1 cellular context compared by ENCODE assay signal in genomic region chr6:33276864-33277662, GRCh38.
TF ChIP-seq lines count a peak whose summit lies in the region.

Gene B3GALT4, plus strand, starts transcription at chr6:33277123. Its CDS starts 297 bp downstream, at chr6:33277420.

TF ChIP-seq in H1, 55 proteins besides CTCF, POLR2A, EP300 and RAD21:
- TF ChIP-seq RXRA (IDR thresholded peaks at IDR 0.05; ENCODE audit: insufficient read depth, low read depth, low read length) = no peak
- TF ChIP-seq POU5F1 (IDR thresholded peaks at IDR 0.05; ENCODE audit: low read depth, low read length) = no peak
- peak; percentile 58; the same call in 1 of the 2 replicates for TF ChIP-seq ATF2 (IDR thresholded peaks at IDR 0.05; ENCODE audit: low read length)
- no peak for TF ChIP-seq CBX5 (IDR thresholded peaks at IDR 0.05; ENCODE audit: low read depth, low read length)
- TF ChIP-seq, protein P1, sequence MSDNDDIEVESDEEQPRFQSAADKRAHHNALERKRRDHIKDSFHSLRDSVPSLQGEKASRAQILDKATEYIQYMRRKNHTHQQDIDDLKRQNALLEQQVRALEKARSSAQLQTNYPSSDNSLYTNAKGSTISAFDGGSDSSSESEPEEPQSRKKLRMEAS (IDR thresholded peaks at IDR 0.05) = peak; percentile 75
- TF ChIP-seq CHD1 (IDR thresholded peaks at IDR 0.05; ENCODE audit: low read depth, low read length) = no peak
- TF ChIP-seq JUN (IDR thresholded peaks at IDR 0.05; ENCODE audit: low read depth, low read length) = no peak
- TF ChIP-seq TAF7 (optimal IDR thresholded peaks at IDR 0.05; ENCODE audit: borderline replicate concordance, low read depth, low read length) = peak; percentile 63
- peak; percentile 32 to 77; a peak in 2 of 4 replicates for TF ChIP-seq SIN3A (conservative IDR thresholded peaks at IDR 0.05 in 1 of 2, IDR thresholded peaks at IDR 0.05 in 1 of 2; ENCODE audit: low read depth in 1 of 2, low read length in 2 of 2)
- peak; percentile 46 for TF ChIP-seq CTBP2 (IDR thresholded peaks at IDR 0.05; ENCODE audit: borderline replicate concordance, insufficient read depth, insufficient read length, low read length)
- TF ChIP-seq POLR2AphosphoS5 (IDR thresholded peaks at IDR 0.05; ENCODE audit: low read depth, low read length) = peak; percentile 90
- no peak for TF ChIP-seq CEBPB (IDR thresholded peaks at IDR 0.05; ENCODE audit: low read depth, low read length)
- no peak; the same call in 1 of the 2 replicates for TF ChIP-seq PHF8 (conservative IDR thresholded peaks at IDR 0.05; ENCODE audit: low read depth, low read length)
- peak; percentile 83; the same call in 1 of the 2 replicates for TF ChIP-seq RBBP5 (IDR thresholded peaks at IDR 0.05; ENCODE audit: borderline replicate concordance, low read depth, low read length)
- no peak for TF ChIP-seq USF2 (IDR thresholded peaks at IDR 0.05; ENCODE audit: low read length)
- TF ChIP-seq TBP (IDR thresholded peaks at IDR 0.05; ENCODE audit: low read depth, low read length) = peak; percentile 33; the same call in 1 of the 2 replicates
- TF ChIP-seq KDM1A (IDR thresholded peaks at IDR 0.05; ENCODE audit: borderline replicate concordance, low read length) = no peak
- TF ChIP-seq SP1 (IDR thresholded peaks at IDR 0.05; ENCODE audit: low read depth, low read length) = no peak
- TF ChIP-seq KDM4A (IDR thresholded peaks at IDR 0.05; ENCODE audit: low read depth, low read length, severe bottlenecking) = no peak
- TF ChIP-seq SUZ12 (IDR thresholded peaks at IDR 0.05; ENCODE audit: low read length) = no peak
- peak; percentile 79; the same call in 1 of the 2 replicates for TF ChIP-seq EGR1 (IDR thresholded peaks at IDR 0.05; ENCODE audit: borderline replicate concordance, low read depth, low read length)
- TF ChIP-seq TEAD4 (IDR thresholded peaks at IDR 0.05; ENCODE audit: low read depth, low read length) = no peak
- no peak for TF ChIP-seq BCL11A (IDR thresholded peaks at IDR 0.05; ENCODE audit: low read depth in 2 of 2, low read length in 2 of 2)
- peak; percentile 84 for TF ChIP-seq ASH2L (IDR thresholded peaks at IDR 0.05; ENCODE audit: low read length)
- TF ChIP-seq YY1 (IDR thresholded peaks at IDR 0.05; ENCODE audit: low read depth, low read length) = peak; percentile 73; the same call in 1 of the 2 replicates
- TF ChIP-seq HDAC6 (IDR thresholded peaks at IDR 0.05; ENCODE audit: low read depth, low read length) = no peak
- no peak for TF ChIP-seq NRF1 (IDR thresholded peaks at IDR 0.05; ENCODE audit: low read depth, low read length)
- no peak for TF ChIP-seq CHD7 (IDR thresholded peaks at IDR 0.05; ENCODE audit: insufficient replicate concordance, low read length)
- peak; percentile 53 for TF ChIP-seq TAF1 (IDR thresholded peaks at IDR 0.05; ENCODE audit: low read depth, low read length)
- TF ChIP-seq SP2 (IDR thresholded peaks at IDR 0.05; ENCODE audit: low read length) = no peak
- TF ChIP-seq TCF12 (IDR thresholded peaks at IDR 0.05; ENCODE audit: low read depth, low read length) = no peak
- no peak for TF ChIP-seq KDM5A (IDR thresholded peaks at IDR 0.05; ENCODE audit: low read length)
- no peak for TF ChIP-seq SIRT6 (IDR thresholded peaks at IDR 0.05; ENCODE audit: low read length)
- no peak; the same call in none of the 2 replicates for TF ChIP-seq CREB1 (IDR thresholded peaks at IDR 0.05)
- no peak for TF ChIP-seq BRCA1 (IDR thresholded peaks at IDR 0.05; ENCODE audit: low read depth, low read length)
- no peak for TF ChIP-seq ATF3 (IDR thresholded peaks at IDR 0.05; ENCODE audit: insufficient read depth, low read depth, low read length)
- TF ChIP-seq MAFK (IDR thresholded peaks at IDR 0.05; ENCODE audit: low read depth, low read length) = no peak
- no peak for TF ChIP-seq CHD2 (IDR thresholded peaks at IDR 0.05; ENCODE audit: low read length)
- TF ChIP-seq, protein P2, sequence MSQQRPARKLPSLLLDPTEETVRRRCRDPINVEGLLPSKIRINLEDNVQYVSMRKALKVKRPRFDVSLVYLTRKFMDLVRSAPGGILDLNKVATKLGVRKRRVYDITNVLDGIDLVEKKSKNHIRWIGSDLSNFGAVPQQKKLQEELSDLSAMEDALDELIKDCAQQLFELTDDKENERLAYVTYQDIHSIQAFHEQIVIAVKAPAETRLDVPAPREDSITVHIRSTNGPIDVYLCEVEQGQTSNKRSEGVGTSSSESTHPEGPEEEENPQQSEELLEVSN (IDR thresholded peaks at IDR 0.05) = no peak
- no peak for TF ChIP-seq JUND (IDR thresholded peaks at IDR 0.05; ENCODE audit: low read length)
- TF ChIP-seq GABPA (IDR thresholded peaks at IDR 0.05; ENCODE audit: borderline replicate concordance, insufficient read depth, low read length) = peak; percentile 72; the same call in 1 of the 2 replicates
- 0 out of 2 replicates have a peak, but pooled peaks have one; percentile 59 for TF ChIP-seq FOSL1 (IDR thresholded peaks at IDR 0.05; ENCODE audit: insufficient read depth, low read depth, low read length)
- TF ChIP-seq RFX5 (IDR thresholded peaks at IDR 0.05; ENCODE audit: borderline replicate concordance, low read depth, low read length) = no peak
- no peak for TF ChIP-seq EZH2 (IDR thresholded peaks at IDR 0.05; ENCODE audit: low read depth, low read length, severe bottlenecking)
- no peak for TF ChIP-seq SP4 (IDR thresholded peaks at IDR 0.05; ENCODE audit: low read length)
- no peak for TF ChIP-seq SIX5 (IDR thresholded peaks at IDR 0.05; ENCODE audit: low read depth, low read length)
- TF ChIP-seq SRF (IDR thresholded peaks at IDR 0.05; ENCODE audit: low read depth, low read length) = no peak
- no peak for TF ChIP-seq RNF2 (IDR thresholded peaks at IDR 0.05; ENCODE audit: borderline replicate concordance, low read depth, low read length, missing control alignments, poor library complexity, severe bottlenecking)
- TF ChIP-seq CBX8 (IDR thresholded peaks at IDR 0.05; ENCODE audit: borderline replicate concordance, low read depth, low read length) = no peak
- 0 out of 4 replicates have a peak, but pooled peaks of 1 of the 2 experiments have one; percentile 17 for TF ChIP-seq HDAC2 (IDR thresholded peaks at IDR 0.05; ENCODE audit: borderline replicate concordance in 1 of 2, low read depth in 2 of 2, low read length in 2 of 2)
- no peak for TF ChIP-seq SAP30 (IDR thresholded peaks at IDR 0.05; ENCODE audit: insufficient read depth, insufficient replicate concordance, low read length)
- TF ChIP-seq ZNF274 (IDR thresholded peaks at IDR 0.05; ENCODE audit: borderline replicate concordance, extremely low read depth, low read length) = no peak
- peak; percentile 16 for TF ChIP-seq NANOG (IDR thresholded peaks at IDR 0.05; ENCODE audit: insufficient read depth, low read depth, low read length, poor library complexity, severe bottlenecking)
- TF ChIP-seq GTF2F1 (IDR thresholded peaks at IDR 0.05; ENCODE audit: borderline replicate concordance, low read depth, low read length) = no peak
- TF ChIP-seq BACH1 (IDR thresholded peaks at IDR 0.05; ENCODE audit: low read length) = no peak
